Comparison of ENCODE assay signal across 10 cellular contexts in the genomic region with DNA sequence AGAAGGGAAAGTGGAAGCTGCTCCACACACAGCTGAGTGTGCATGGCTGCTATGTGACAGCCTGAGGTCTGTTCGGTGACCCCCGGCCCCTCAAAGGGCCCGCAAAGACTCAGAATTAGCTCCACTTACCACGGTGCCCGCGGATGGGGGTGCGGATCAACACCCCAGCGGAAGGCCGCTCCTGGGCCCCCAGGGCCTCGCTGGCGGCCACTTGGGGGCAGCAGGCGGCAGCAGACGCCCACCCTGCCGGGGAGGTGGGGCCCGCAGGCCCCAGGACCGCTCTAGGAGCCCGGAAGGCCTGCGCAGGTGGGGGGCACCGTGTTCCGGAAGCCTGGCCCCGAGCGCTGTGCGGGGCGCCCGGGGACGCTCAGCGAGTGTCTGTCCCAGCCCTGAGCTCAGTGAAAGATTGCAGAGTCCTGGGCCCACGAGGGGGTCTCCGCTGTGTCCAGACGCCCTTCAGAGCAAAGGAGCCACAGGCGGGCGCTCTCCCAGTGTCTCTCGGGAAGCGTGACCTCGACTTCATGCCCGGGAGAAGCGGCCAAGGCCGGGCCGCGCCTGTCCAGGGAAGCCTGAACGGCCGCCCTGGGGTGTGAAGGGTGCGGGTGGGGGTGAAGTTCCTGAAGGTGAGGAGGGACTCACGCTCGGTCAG.
DNase-seq lines count a peak whose midpoint lies in the region; ATAC-seq, FAIRE-seq and TF ChIP-seq lines count a peak whose summit lies in the region.
"Had no signal": no experiment of that assay in that cellular context is flagged by ENCODE, and none has a peak within 500 bp of the region (broad histone marks: within the 10 kb centered on the region; RNA-seq: fewer than 3 reads in every experiment).

No MANE protein-coding gene starts in this region.

- no peak overlapping the region for H4K8ac ChIP-seq in H9 (replicated peaks; ENCODE audit: insufficient read length, low read depth, low read length)

- H3K36me3 Mint-ChIP-seq in H9 (ENCODE audit: insufficient read depth in 1 of 3, low read depth in 3 of 3), result no peaks in the 10 kb centered on the region
- H3K36me3 Mint-ChIP-seq in astrocyte (ENCODE audit: low read depth, unreplicated experiment), result peaks cover 2% of the 10 kb centered on the region
- peaks cover 4% of the 10 kb centered on the region for H3K36me3 Mint-ChIP-seq in Caco-2 (ENCODE audit: insufficient read depth, unreplicated experiment)

- H3K18ac ChIP-seq in H9 (ENCODE audit: insufficient read length, low read depth, low read length), result peak overlapping the region; percentile 71

- H3K4ac ChIP-seq in H9 (ENCODE audit: low read depth, low read length), result no peak overlapping the region

- no peaks in the 10 kb centered on the region for H3K9me3 Mint-ChIP-seq in H9
- H3K9me3 Mint-ChIP-seq in astrocyte (ENCODE audit: unreplicated experiment), result peaks cover 6% of the 10 kb centered on the region
- H3K9me3 Mint-ChIP-seq in Caco-2 (ENCODE audit: unreplicated experiment), result no peaks in the 10 kb centered on the region
- H3K9me3 Mint-ChIP-seq: activated CD4-positive, alpha-beta T cell treated with anti-CD3 and anti-CD28 coated beads, Interleukin-2, amount 10 ng/mL, durations not matched to agents 7 days and 5 days had no signal

- no peaks in the 10 kb centered on the region for H4K20me1 ChIP-seq in H9 (ENCODE audit: control insufficient read depth, insufficient read depth, insufficient read length)
- no peaks in the 10 kb centered on the region for H4K20me1 ChIP-seq in astrocyte (ENCODE audit: insufficient read depth, low read length)

- H2BK20ac ChIP-seq in H9 (ENCODE audit: low read depth, low read length, poor library complexity, severe bottlenecking), result no peak overlapping the region

- no peaks in the 10 kb centered on the region; the same call in 1 of the 2 replicates for H3K4me1 ChIP-seq in H9 (ENCODE audit: insufficient read depth, low read length)
- peaks cover 15% of the 10 kb centered on the region for H3K4me1 ChIP-seq in astrocyte (ENCODE audit: insufficient read depth, low read length)
- H3K4me1 ChIP-seq in Caco-2, result peaks cover 6% of the 10 kb centered on the region

- no peak overlapping the region for H2BK5ac ChIP-seq in H9 (ENCODE audit: insufficient read length, low read length)

- H3K14ac ChIP-seq in H9 (ENCODE audit: insufficient read depth, low read length), result peak overlapping the region; percentile 88

- H3K9me3 ChIP-seq in H9 (ENCODE audit: control insufficient read depth, low read depth, low read length) (no peaks in the 10 kb centered on the region), astrocyte (ENCODE audit: insufficient read depth, low read depth, low read length) (no peaks in the 10 kb centered on the region), Caco-2 (no peaks in the 10 kb centered on the region)

- no TSS peak for BruUV-seq in Caco-2 (replicated peaks; lab: Mats Ljungman, UMichigan)

- peak; percentile 17 for ATAC-seq in left lobe of liver
- ATAC-seq in HG03280 (IDR thresholded peaks at IDR 0.05; ENCODE audit: unreplicated experiment), result no peak

- H3K27ac Mint-ChIP-seq in H9 (no peak overlapping the region), astrocyte (ENCODE audit: unreplicated experiment) (no peak overlapping the region), Caco-2 (ENCODE audit: unreplicated experiment) (no peak overlapping the region)
- H3K27ac Mint-ChIP-seq: activated CD4-positive, alpha-beta T cell treated with anti-CD3 and anti-CD28 coated beads, Interleukin-2, amount 10 ng/mL, durations not matched to agents 7 days and 5 days had no signal

- no peak for FAIRE-seq in astrocyte (lab: Jason Lieb, UNC)
- FAIRE-seq: keratinocyte had no signal

- H3K27ac ChIP-seq in H9 (ENCODE audit: insufficient read length, low read depth, low read length) (no peak overlapping the region), astrocyte (ENCODE audit: low read depth, low read length) (no peak overlapping the region)

- no peak overlapping the region for H3T11ph ChIP-seq in H9 (ENCODE audit: low read length)

- H3K4me1 Mint-ChIP-seq in H9, result peaks cover 6 to 7% of the 10 kb centered on the region in 2 experiments; a peak in 3 of 4 replicates
- peaks cover 18% of the 10 kb centered on the region for H3K4me1 Mint-ChIP-seq in astrocyte (ENCODE audit: low read depth, unreplicated experiment)
- H3K4me1 Mint-ChIP-seq in Caco-2 (ENCODE audit: low read depth, unreplicated experiment), result peaks cover 13% of the 10 kb centered on the region

- H3K4me3 Mint-ChIP-seq in H9 (peak overlapping the region in 1 of 2 experiments; percentile 41; a peak in 2 of 5 replicates), astrocyte (ENCODE audit: unreplicated experiment) (no peak overlapping the region), Caco-2 (ENCODE audit: unreplicated experiment) (no peak overlapping the region)
- H3K4me3 Mint-ChIP-seq: activated CD4-positive, alpha-beta T cell treated with anti-CD3 and anti-CD28 coated beads, Interleukin-2, amount 10 ng/mL, durations not matched to agents 7 days and 5 days had no signal

- DNase-seq in H9, result peak; percentile 79
- DNase-seq in astrocyte (ENCODE audit: low read depth), result no peak
- no peak for DNase-seq in left lobe of liver (ENCODE audit: low spot score)
- peak; percentile 2 to 31 for DNase-seq in stimulated activated CD8-positive, alpha-beta memory T cell treated with anti-CD3 and anti-CD28 coated beads, Interleukin-7, amount 100 ng/mL, for 48 hours (ENCODE audit: extremely low read depth in 1 of 2, low read depth in 1 of 2)
- no peak for DNase-seq in SK-N-DZ (ENCODE audit: low spot score)
- DNase-seq in NCI-H1694 treated with DMSO at 0.1 percent for 48 hours (lab: John Stamatoyannopoulos, UW), result no peak
- no peak for DNase-seq in Caco-2
- DNase-seq: activated CD4-positive, alpha-beta T cell treated with anti-CD3 and anti-CD28 coated beads, Interleukin-2, amount 10 ng/mL, durations not matched to agents 7 days and 5 days had no signal

- H3K79me1 ChIP-seq in H9 (ENCODE audit: insufficient read depth, low read depth, low read length, poor library complexity, severe bottlenecking), result no peaks in the 10 kb centered on the region

- H3K23me2 ChIP-seq in H9 (ENCODE audit: insufficient read length, low read depth, low read length, poor library complexity, severe bottlenecking), result peaks cover 2% of the 10 kb centered on the region

- H3K4me3 ChIP-seq in astrocyte (ENCODE audit: insufficient read depth, low read depth, low read length), result no peak overlapping the region
- H3K4me3 ChIP-seq in Caco-2 (ENCODE audit: low read depth, low read length), result no peak overlapping the region

- CTCF ChIA-PET in Caco-2 (lab: Charles Lee), result no interaction called here

- WGBS in H9 (ENCODE audit: extremely low coverage, insufficient read length, low lambda C conversion rate), result no CpG with 5 or more reads among the region's 45 CpGs

- no peak overlapping the region for H4K91ac ChIP-seq in H9 (ENCODE audit: insufficient read length, low read depth, low read length)

- H3K9ac ChIP-seq in H9 (ENCODE audit: extremely low read depth, insufficient read length, low read length) (no peak overlapping the region), astrocyte (ENCODE audit: low read length) (no peak overlapping the region)

- H3K79me2 ChIP-seq in H9 (ENCODE audit: insufficient read depth, low read length) (no peaks in the 10 kb centered on the region), astrocyte (ENCODE audit: insufficient read depth, low read length) (no peaks in the 10 kb centered on the region)

- peak overlapping the region; percentile 22 for H4K5ac ChIP-seq in H9 (ENCODE audit: insufficient read length, low read depth, low read length)

- H2BK15ac ChIP-seq in H9 (ENCODE audit: low read depth, low read length), result no peak overlapping the region; the same call in 1 of the 2 replicates

- H2BK12ac ChIP-seq in H9 (ENCODE audit: insufficient read length, low read depth, low read length), result no peak overlapping the region

- H3K56ac ChIP-seq in H9 (ENCODE audit: insufficient read length, low read depth, low read length), result no peak overlapping the region

- POLR2A ChIA-PET in Caco-2 (lab: Charles Lee), result no interaction called here

- no peaks in the 10 kb centered on the region for H3K27me3 ChIP-seq in H9 (ENCODE audit: insufficient read depth, low read length)
- H3K27me3 ChIP-seq in astrocyte (ENCODE audit: insufficient read depth, low read length), result no peaks in the 10 kb centered on the region
- no peaks in the 10 kb centered on the region for H3K27me3 ChIP-seq in Caco-2 (replicated peaks; ENCODE audit: control insufficient read depth, insufficient read depth, low read length)

- no peak overlapping the region for H2AK5ac ChIP-seq in H9 (ENCODE audit: insufficient read length, low read length)

- peak overlapping the region; percentile 13 for H3K4me2 ChIP-seq in H9 (ENCODE audit: insufficient read depth, insufficient read length, low read length)
- peak overlapping the region; percentile 67 for H3K4me2 ChIP-seq in astrocyte (ENCODE audit: low read length)

- H2BK120ac ChIP-seq in H9 (ENCODE audit: low read depth, low read length, poor library complexity, severe bottlenecking), result no peak overlapping the region

- intact Hi-C loops in Caco-2 (cut with micrococcal nuclease; ENCODE audit: unreplicated experiment), result no loop called here

- H3K36me3 ChIP-seq in astrocyte (ENCODE audit: insufficient read depth, low read length) (no peaks in the 10 kb centered on the region), Caco-2 (ENCODE audit: control insufficient read depth, insufficient read depth, low read length) (no peaks in the 10 kb centered on the region)

- H2AFZ ChIP-seq in H9 (ENCODE audit: low read length) (peak overlapping the region; percentile 65), astrocyte (ENCODE audit: low read depth, low read length) (peak overlapping the region; percentile 62)

- H3K27me3 Mint-ChIP-seq in H9 (ENCODE audit: low read depth) (peaks cover 9% of the 10 kb centered on the region), astrocyte (ENCODE audit: low read depth, unreplicated experiment) (peaks cover 39% of the 10 kb centered on the region), Caco-2 (ENCODE audit: insufficient read depth, unreplicated experiment) (no peaks in the 10 kb centered on the region)

- H3K23ac ChIP-seq in H9 (ENCODE audit: insufficient read length, low read depth, low read length), result no peak overlapping the region

- TF ChIP-seq CTCF in H9 (conservative IDR thresholded peaks at IDR 0.05) (peak; percentile 89), astrocyte (IDR thresholded peaks at IDR 0.05; ENCODE audit: insufficient read depth, low read depth, low read length) (no peak), Caco-2 (IDR thresholded peaks at IDR 0.05; ENCODE audit: insufficient read depth in 1 of 2, low read depth in 1 of 2, low read length in 1 of 2, severe bottlenecking in 1 of 2, unreplicated experiment in 1 of 2) (no peak)

Comparison
In these comparisons a context has a peak if more than half of its experiments do, and no peak if none do; other contexts are left out.
1. DNase-seq: peak in H9 (single experiment) and stimulated activated CD8-positive, alpha-beta memory T cell treated with anti-CD3 and anti-CD28 coated beads, Interleukin-7, amount 100 ng/mL, for 48 hours (2 of 2); none in astrocyte (single experiment), left lobe of liver (single experiment), SK-N-DZ (single experiment), NCI-H1694 treated with DMSO at 0.1 percent for 48 hours (single experiment) and Caco-2 (0 of 2).